ENCODE assay signal across 9 cellular contexts in the genomic region with DNA sequence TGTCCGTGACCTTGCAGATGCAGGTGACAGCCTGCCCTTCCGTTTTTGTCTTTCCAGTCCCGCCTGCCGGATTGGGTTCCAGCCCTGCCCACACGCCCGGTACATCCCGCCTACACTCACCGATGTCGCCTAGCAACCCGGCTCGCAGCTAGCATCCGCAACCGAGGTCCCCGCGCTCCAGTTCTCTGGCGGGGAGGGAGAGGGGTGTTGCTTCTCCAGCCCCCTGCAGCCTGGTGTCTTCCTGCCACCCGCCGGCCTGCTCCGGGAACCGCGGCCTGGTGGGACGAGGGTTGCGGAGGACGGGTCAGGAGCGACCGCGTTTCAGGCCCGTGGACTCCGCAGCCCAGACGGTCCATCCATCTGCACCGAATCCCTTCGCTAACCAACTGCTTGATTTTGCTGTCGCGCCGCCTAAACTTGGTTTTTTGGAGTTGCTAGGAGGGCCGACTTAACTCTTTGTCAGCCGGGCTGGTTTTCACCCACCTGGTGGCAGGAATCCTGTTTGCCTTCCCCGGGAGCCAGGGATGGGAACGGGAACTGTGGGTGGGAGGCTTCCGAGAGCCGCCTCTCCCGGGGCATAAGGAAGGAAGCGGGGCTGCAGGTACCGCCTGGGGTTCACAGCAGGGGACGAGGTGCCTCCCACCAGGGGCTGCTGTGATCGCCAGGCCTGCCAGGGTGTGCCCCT. TPM values are rescaled to one million over a fixed set of nuclear protein-coding genes. Genes with fewer than 3 reads are reported as not detected.
DNase-seq lines count a peak whose midpoint lies in the region; ATAC-seq lines count a peak whose summit lies in the region.
"Had no signal": no experiment of that assay in that cellular context is flagged by ENCODE, and none has a peak within 500 bp of the region (broad histone marks: within the 10 kb centered on the region; RNA-seq: fewer than 3 reads in every experiment).

No MANE protein-coding gene starts in this region.

- intact Hi-C loops in posterior vena cava (cut with DNase I), result no loop called here

- H3K4me3 ChIP-seq in adipocyte (ENCODE audit: low read length) (no peak overlapping the region), iPS-11a (ENCODE audit: low read depth, low read length) (peak overlapping the region; percentile 50)

- H3K36me3 ChIP-seq in adipocyte (ENCODE audit: control insufficient read depth, insufficient read depth, low read length, severe bottlenecking), result no peaks in the 10 kb centered on the region

- no peaks in the 10 kb centered on the region for H3K4me1 ChIP-seq in adipocyte (ENCODE audit: control insufficient read depth, insufficient read depth, low read length)

- H3K9ac ChIP-seq in adipocyte (ENCODE audit: low read length), result no peak overlapping the region

- ATAC-seq in HG03432 (IDR thresholded peaks at IDR 0.05; ENCODE audit: unreplicated experiment) (no peak), GM18868 (IDR thresholded peaks at IDR 0.05; ENCODE audit: unreplicated experiment) (no peak)
- ATAC-seq: HCT116 had no signal

- DNase-seq in D341Med (ENCODE audit: low spot score) (peak; percentile 56), NCI-H774 (lab: John Stamatoyannopoulos, UW) (peak; percentile 11), adipocyte (ENCODE audit: low read depth) (peak; percentile 46), posterior vena cava (ENCODE audit: low spot score) (no peak)
- DNase-seq in stimulated activated CD4-positive, alpha-beta T cell treated with anti-CD3 and anti-CD28 coated beads, Interleukin-2, amount 100 ng/mL, for 48 hours, result peak; percentile 46 to 48

- H3K27me3 ChIP-seq in adipocyte (replicated peaks; ENCODE audit: control insufficient read depth, insufficient read depth, low read length), result peaks cover 26% of the 10 kb centered on the region

- H3K9me3 ChIP-seq in adipocyte (ENCODE audit: control insufficient read depth, low read length), result peaks cover 4% of the 10 kb centered on the region

RNA-seq across cellular contexts. Expression of a gene that starts 15.4 kb away (rescaled TPM):
- total RNA-seq in posterior vena cava, result 1 to 10 TPM; 1.1 to 2.8 TPM

RNA-seq across cellular contexts. Expression of a gene that starts 29.5 kb away (rescaled TPM):
- not detected for total RNA-seq in posterior vena cava

RNA-seq across cellular contexts. Expression of a gene that starts 39.1 kb away (rescaled TPM):
- total RNA-seq in posterior vena cava, result 10 to 100 TPM; 45.3 to 58.8 TPM

RNA-seq across cellular contexts. Expression of a gene that starts 40.1 kb away (rescaled TPM):
- 10 to 100 TPM; 10.5 to 13.1 TPM for total RNA-seq in posterior vena cava
